In the genomic region with DNA sequence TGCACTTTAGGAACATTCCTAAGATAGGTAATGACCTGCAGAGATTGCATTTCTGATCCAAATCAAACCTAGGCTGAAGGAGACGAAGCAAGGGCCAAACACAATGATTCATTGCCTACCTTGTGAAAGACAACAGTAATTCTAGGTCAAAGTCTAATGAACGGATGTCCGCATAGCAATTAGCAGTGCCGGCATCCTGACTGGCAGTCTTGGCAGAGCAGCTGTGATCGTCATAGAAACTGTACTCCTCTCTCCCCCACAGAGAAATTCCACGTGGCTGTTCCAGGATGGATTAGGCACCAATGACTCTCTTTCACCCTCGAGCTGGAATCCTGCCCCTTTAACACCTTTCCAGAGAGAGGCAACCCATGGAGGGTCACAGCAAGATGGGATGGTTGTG, we compare ENCODE assay signal across 16 cellular contexts. TPM values are rescaled to one million over a fixed set of nuclear protein-coding genes. Genes with fewer than 3 reads are reported as not detected.
DNase-seq lines count a peak whose midpoint lies in the region; ATAC-seq and TF ChIP-seq lines count a peak whose summit lies in the region.
"Had no signal": no experiment of that assay in that cellular context is flagged by ENCODE, and none has a peak within 500 bp of the region (broad histone marks: within the 10 kb centered on the region; RNA-seq: fewer than 3 reads in every experiment).

No MANE protein-coding gene starts in this region.

- no peak overlapping the region for H3K4me3 Mint-ChIP-seq in stimulated activated naive CD8-positive, alpha-beta T cell treated with anti-CD3 and anti-CD28 coated beads, Interleukin-15, amount 100 ng/mL, for 72 hours
- H3K4me3 Mint-ChIP-seq: activated CD8-positive, alpha-beta T cell treated with anti-CD3 and anti-CD28 coated beads for 36 hours; CD8-positive, alpha-beta memory T cell had no signal

- H2BK120ac ChIP-seq in mesendoderm (ENCODE audit: low read depth, low read length), result no peak overlapping the region

- H4K5ac ChIP-seq in mesendoderm (ENCODE audit: low read length), result no peak overlapping the region

- no peaks in the 10 kb centered on the region for H3K4me1 ChIP-seq in mesendoderm (ENCODE audit: control insufficient read depth, low read depth, low read length)
- H3K4me1 ChIP-seq: left lung, testis had no signal

- no peaks in the 10 kb centered on the region for H3K79me1 ChIP-seq in mesendoderm (ENCODE audit: low read length)

- no peak overlapping the region for H2BK5ac ChIP-seq in mesendoderm (ENCODE audit: low read length)

- no peak overlapping the region for H3K23ac ChIP-seq in mesendoderm (ENCODE audit: low read length)

- H3K9ac ChIP-seq in mesendoderm (ENCODE audit: low read length), result no peak overlapping the region

- no peak overlapping the region for H3K18ac ChIP-seq in mesendoderm (ENCODE audit: low read length)

- H3K56ac ChIP-seq in mesendoderm (ENCODE audit: low read length), result no peak overlapping the region

- H3K4me1 Mint-ChIP-seq in stimulated activated naive CD8-positive, alpha-beta T cell treated with anti-CD3 and anti-CD28 coated beads, Interleukin-15, amount 100 ng/mL, for 72 hours, result no peaks in the 10 kb centered on the region
- H3K4me1 Mint-ChIP-seq: CD8-positive, alpha-beta memory T cell had no signal

- H3K4ac ChIP-seq in mesendoderm (ENCODE audit: low read depth, low read length), result no peak overlapping the region

- H2BK15ac ChIP-seq in mesendoderm (replicated peaks; ENCODE audit: low read depth), result no peak overlapping the region

- no peak overlapping the region for H4K8ac ChIP-seq in mesendoderm (ENCODE audit: low read depth, low read length)

- H2AK5ac ChIP-seq in mesendoderm (ENCODE audit: low read length), result no peak overlapping the region

- H3K4me2 ChIP-seq in mesendoderm (ENCODE audit: low read length), result no peak overlapping the region

- H3K27ac Mint-ChIP-seq in stimulated activated naive CD8-positive, alpha-beta T cell treated with anti-CD3 and anti-CD28 coated beads, Interleukin-15, amount 100 ng/mL, for 72 hours, result no peak overlapping the region
- H3K27ac Mint-ChIP-seq: activated CD8-positive, alpha-beta T cell treated with anti-CD3 and anti-CD28 coated beads for 36 hours; activated naive CD4-positive, alpha-beta T cell treated with anti-CD3 and anti-CD28 coated beads, Interleukin-2, amount 50 U/mL, for 72 hours; CD8-positive, alpha-beta memory T cell had no signal

- H3K27me3 ChIP-seq in mesendoderm (ENCODE audit: insufficient read depth, low read length, poor library complexity), result no peaks in the 10 kb centered on the region
- H3K27me3 ChIP-seq: left lung, testis had no signal

- H3K27ac ChIP-seq in mesendoderm (ENCODE audit: low read depth, low read length), result no peak overlapping the region
- H3K27ac ChIP-seq: left lung, testis, VCaP had no signal

- WGBS in mesendoderm (ENCODE audit: extremely low coverage, insufficient coverage, low lambda C conversion rate), result no CpG with 5 or more reads among the region's 7 CpGs

- no peak overlapping the region for H3K4me3 ChIP-seq in epithelial cell of esophagus (ENCODE audit: low read length)
- no peak overlapping the region for H3K4me3 ChIP-seq in mesendoderm (ENCODE audit: low read length)
- H3K4me3 ChIP-seq: left lung, testis had no signal

- TF ChIP-seq CTCF in epithelial cell of esophagus (IDR thresholded peaks at IDR 0.05; ENCODE audit: insufficient read depth, low read depth, low read length, missing control alignments), result no peak

- ATAC-seq in stimulated activated naive CD8-positive, alpha-beta T cell treated with anti-CD3 and anti-CD28 coated beads, Interleukin-15, amount 100 ng/mL, for 72 hours, result no peak
- ATAC-seq: activated CD8-positive, alpha-beta T cell treated with anti-CD3 and anti-CD28 coated beads for 36 hours; activated naive CD4-positive, alpha-beta T cell treated with anti-CD3 and anti-CD28 coated beads, Interleukin-2, amount 50 U/mL, for 72 hours; left lung had no signal

- no peaks in the 10 kb centered on the region for H3K27me3 Mint-ChIP-seq in stimulated activated naive CD8-positive, alpha-beta T cell treated with anti-CD3 and anti-CD28 coated beads, Interleukin-15, amount 100 ng/mL, for 72 hours
- H3K27me3 Mint-ChIP-seq: activated CD8-positive, alpha-beta T cell treated with anti-CD3 and anti-CD28 coated beads for 36 hours had no signal

- no peaks in the 10 kb centered on the region for H3K79me2 ChIP-seq in mesendoderm (ENCODE audit: control insufficient read depth, insufficient read depth, low read length)

- H3K9me3 Mint-ChIP-seq in stimulated activated naive CD8-positive, alpha-beta T cell treated with anti-CD3 and anti-CD28 coated beads, Interleukin-15, amount 100 ng/mL, for 72 hours, result no peaks in the 10 kb centered on the region
- H3K9me3 Mint-ChIP-seq: activated CD8-positive, alpha-beta T cell treated with anti-CD3 and anti-CD28 coated beads for 36 hours; CD8-positive, alpha-beta memory T cell had no signal

- H3K36me3 ChIP-seq in mesendoderm (ENCODE audit: control insufficient read depth, insufficient read depth, low read length), result no peaks in the 10 kb centered on the region
- H3K36me3 ChIP-seq: left lung had no signal

- peak; percentile 15 for DNase-seq in DMS 273 treated with DMSO at 0.1 percent for 48 hours (lab: John Stamatoyannopoulos, UW)
- DNase-seq in NCI-H446 treated with DMSO at 0.1 percent for 48 hours (lab: John Stamatoyannopoulos, UW), result peak; percentile 76
- DNase-seq in epithelial cell of esophagus (ENCODE audit: low read depth), result peak; percentile 32
- DNase-seq in mucosa of gallbladder (ENCODE audit: low spot score), result peak; percentile 49
- DNase-seq in stimulated activated naive CD8-positive, alpha-beta T cell treated with anti-CD3 and anti-CD28 coated beads, Interleukin-15, amount 100 ng/mL, for 72 hours, result no peak
- no peak for DNase-seq in mesendoderm
- DNase-seq in SHP77 treated with DMSO at 0.1 percent for 48 hours (lab: John Stamatoyannopoulos, UW), result no peak
- no peak for DNase-seq in stimulated activated CD4-positive, alpha-beta T cell treated with anti-CD3 and anti-CD28 coated beads, Interleukin-4, amount 100 ng/mL, for 4 hours
- DNase-seq: activated CD8-positive, alpha-beta T cell treated with anti-CD3 and anti-CD28 coated beads for 36 hours; activated T-cell treated with anti-CD3 and anti-CD28 coated beads, Interleukin-2, amount 50 U/mL, for 48 hours; CD8-positive, alpha-beta memory T cell; left lung; NCI-H526 treated with DMSO at 0.1 percent for 48 hours; testis had no signal

RNA-seq across cellular contexts. Expression of a gene that starts 28.9 kb away (rescaled TPM):
- total RNA-seq in mucosa of gallbladder, result 2.4 TPM
- polyA plus RNA-seq in mesendoderm (2013, experiment 1 of 2), result 4.8 TPM
- 4.6 TPM for polyA plus RNA-seq in mesendoderm (2013, experiment 2 of 2)

Comparison
In these comparisons a context has a peak if more than half of its experiments do, and no peak if none do; other contexts are left out.
1. DNase-seq: peak in DMS 273 treated with DMSO at 0.1 percent for 48 hours (single experiment), NCI-H446 treated with DMSO at 0.1 percent for 48 hours (single experiment), epithelial cell of esophagus (single experiment) and mucosa of gallbladder (single experiment); none in stimulated activated naive CD8-positive, alpha-beta T cell treated with anti-CD3 and anti-CD28 coated beads, Interleukin-15, amount 100 ng/mL, for 72 hours (0 of 2), mesendoderm (single experiment), SHP77 treated with DMSO at 0.1 percent for 48 hours (single experiment) and stimulated activated CD4-positive, alpha-beta T cell treated with anti-CD3 and anti-CD28 coated beads, Interleukin-4, amount 100 ng/mL, for 4 hours (0 of 2).